ENCODE assay signal across 2 cellular contexts in the genomic region with DNA sequence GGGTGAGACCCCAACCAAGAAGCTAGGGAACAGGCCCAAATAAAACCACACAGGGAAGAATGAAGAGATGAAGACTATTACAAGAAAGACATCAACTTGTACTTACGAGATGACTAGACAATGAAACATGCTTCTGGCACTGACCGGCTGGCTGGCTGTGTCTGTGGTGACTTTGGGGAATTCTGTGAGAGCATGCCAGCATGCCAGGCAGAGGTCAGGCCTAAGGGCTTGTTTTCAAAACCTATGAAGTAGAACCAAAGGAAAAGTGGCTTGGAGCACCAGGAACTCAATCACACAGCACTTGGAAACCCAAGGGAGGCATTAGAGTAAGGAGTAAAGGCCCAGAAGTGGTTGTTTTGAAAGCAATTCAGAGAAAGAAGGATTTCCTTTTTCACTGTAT.
TF ChIP-seq lines count a peak whose summit lies in the region.

No MANE protein-coding gene starts in this region.

TF ChIP-seq in SK-N-SH, 30 proteins besides CTCF, POLR2A, EP300 and RAD21:
- TF ChIP-seq TAF1 (IDR thresholded peaks at IDR 0.05; ENCODE audit: borderline replicate concordance, low read depth, low read length) (no peak), GATA2 (CRISPR knock-in tag; IDR thresholded peaks at IDR 0.05) (no peak), TEAD4 (IDR thresholded peaks at IDR 0.05; ENCODE audit: borderline replicate concordance, insufficient read depth) (no peak), RFX5 (IDR thresholded peaks at IDR 0.05; ENCODE audit: low read length) (no peak), ELF1 (IDR thresholded peaks at IDR 0.05) (no peak), FOXJ3 (CRISPR knock-in tag; IDR thresholded peaks at IDR 0.05) (no peak), MEF2A (IDR thresholded peaks at IDR 0.05; ENCODE audit: borderline replicate concordance, low read depth) (no peak), TCF12 (IDR thresholded peaks at IDR 0.05) (no peak)
TF ChIP-seq in SK-N-SH: peak in this region for 0.

TF ChIP-seq in SK-N-SH treated with all-trans-retinoic acid at 6 μM for 48 hours, 23 proteins besides CTCF, POLR2A, EP300 and RAD21:
- TF ChIP-seq TCF4 (CRISPR knock-in tag; IDR thresholded peaks at IDR 0.05; ENCODE audit: borderline replicate concordance) (no peak), POU6F1 (CRISPR knock-in tag; IDR thresholded peaks at IDR 0.05; ENCODE audit: borderline replicate concordance, low read depth) (no peak), ZFP3 (CRISPR knock-in tag; IDR thresholded peaks at IDR 0.05) (no peak), ISL1 (CRISPR knock-in tag; IDR thresholded peaks at IDR 0.05) (no peak), ESRRG (CRISPR knock-in tag; IDR thresholded peaks at IDR 0.05) (no peak), OSR1 (CRISPR knock-in tag; IDR thresholded peaks at IDR 0.05) (no peak), PPARA (CRISPR knock-in tag; IDR thresholded peaks at IDR 0.05; ENCODE audit: borderline replicate concordance) (no peak), ZNF565 (CRISPR knock-in tag; conservative IDR thresholded peaks at IDR 0.05; ENCODE audit: low read depth) (no peak), ZNF8 (CRISPR knock-in tag; IDR thresholded peaks at IDR 0.05) (no peak), GLIS3 (CRISPR knock-in tag; IDR thresholded peaks at IDR 0.05) (no peak), ZNF70 (CRISPR knock-in tag; IDR thresholded peaks at IDR 0.05) (no peak)
- TF ChIP-seq, protein P1, sequence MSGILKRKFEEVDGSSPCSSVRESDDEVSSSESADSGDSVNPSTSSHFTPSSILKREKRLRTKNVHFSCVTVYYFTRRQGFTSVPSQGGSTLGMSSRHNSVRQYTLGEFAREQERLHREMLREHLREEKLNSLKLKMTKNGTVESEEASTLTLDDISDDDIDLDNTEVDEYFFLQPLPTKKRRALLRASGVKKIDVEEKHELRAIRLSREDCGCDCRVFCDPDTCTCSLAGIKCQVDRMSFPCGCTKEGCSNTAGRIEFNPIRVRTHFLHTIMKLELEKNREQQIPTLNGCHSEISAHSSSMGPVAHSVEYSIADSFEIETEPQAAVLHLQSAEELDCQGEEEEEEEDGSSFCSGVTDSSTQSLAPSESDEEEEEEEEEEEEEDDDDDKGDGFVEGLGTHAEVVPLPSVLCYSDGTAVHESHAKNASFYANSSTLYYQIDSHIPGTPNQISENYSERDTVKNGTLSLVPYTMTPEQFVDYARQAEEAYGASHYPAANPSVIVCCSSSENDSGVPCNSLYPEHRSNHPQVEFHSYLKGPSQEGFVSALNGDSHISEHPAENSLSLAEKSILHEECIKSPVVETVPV (CRISPR knock-in tag; IDR thresholded peaks at IDR 0.05) = no peak
